Comparison of ENCODE assay signal across 11 cellular contexts in the genomic region with DNA sequence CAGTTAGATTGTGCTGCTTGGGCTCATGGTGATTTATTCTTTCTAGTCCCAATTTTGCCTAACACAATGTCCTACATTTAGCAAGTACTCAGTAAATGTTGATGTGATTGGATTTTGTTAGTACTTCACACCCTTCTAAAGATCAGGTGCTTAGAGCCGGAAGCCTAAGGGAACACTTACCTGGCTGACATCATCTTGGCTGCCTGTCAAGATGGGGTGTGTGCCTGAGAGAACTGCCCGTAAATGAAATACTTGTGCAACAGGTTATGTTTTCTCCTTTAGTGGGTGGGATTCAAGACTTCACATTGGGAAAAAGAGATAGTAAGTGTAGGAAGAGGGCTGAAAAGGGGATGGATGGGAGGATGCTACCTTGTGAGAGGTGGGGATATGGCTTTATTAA.
A peak's percentile ranks its signal among the peaks of the same experiment; 100 is the strongest.
DNase-seq lines count a peak whose midpoint lies in the region; ATAC-seq and TF ChIP-seq lines count a peak whose summit lies in the region.
"Had no signal": no experiment of that assay in that cellular context is flagged by ENCODE, and none has a peak within 500 bp of the region (broad histone marks: within the 10 kb centered on the region; RNA-seq: fewer than 3 reads in every experiment).

No MANE protein-coding gene starts in this region.

- H4K8ac ChIP-seq in mesendoderm (ENCODE audit: low read depth, low read length) = no peak overlapping the region

- no peak overlapping the region for H3K4me2 ChIP-seq in mesendoderm (ENCODE audit: low read length)

- TF ChIP-seq POLR2A in heart left ventricle (IDR thresholded peaks at IDR 0.05) (no peak), breast epithelium (IDR thresholded peaks at IDR 0.05) (no peak)

- H3K4ac ChIP-seq in mesendoderm (ENCODE audit: low read depth, low read length) = no peak overlapping the region

- WGBS in heart left ventricle, 4 donors = 79 to 85% (median 83%) methylated on average over 2 of the region's 2 CpGs
- no CpG with 5 or more reads among the region's 2 CpGs for WGBS in mesendoderm (ENCODE audit: extremely low coverage, insufficient coverage, low lambda C conversion rate)
- 78% methylated on average over 2 of the region's 2 CpGs for whole genome bisulfite sequencing in urinary bladder

- H3K56ac ChIP-seq in mesendoderm (ENCODE audit: low read length) = no peak overlapping the region

- H3K4me3 ChIP-seq in heart left ventricle (no peak overlapping the region), breast epithelium (no peak overlapping the region), mesendoderm (ENCODE audit: low read length) (no peak overlapping the region), urinary bladder (ENCODE audit: low read depth, low read length) (no peak overlapping the region)
- H3K4me3 ChIP-seq: thoracic aorta had no signal

- peaks cover 0 to 22% (median 5%) of the 10 kb centered on the region in 9 donors for H3K36me3 ChIP-seq in heart left ventricle
- H3K36me3 ChIP-seq in breast epithelium = no peaks in the 10 kb centered on the region
- no peaks in the 10 kb centered on the region for H3K36me3 ChIP-seq in mesendoderm (ENCODE audit: control insufficient read depth, insufficient read depth, low read length)
- H3K36me3 ChIP-seq in urinary bladder (ENCODE audit: insufficient read depth) = no peaks in the 10 kb centered on the region
- H3K36me3 ChIP-seq: thoracic aorta had no signal

- intact Hi-C loops in heart left ventricle (cut with DNase I) = loop anchor here in 1 of 10 donors (5.0 kb wide), 1 partner anchor 43 kb away; no protein-coding TSS in a partner anchor
- intact Hi-C loops in left ventricle myocardium superior (cut with micrococcal nuclease) = no loop called here
- intact Hi-C loops in breast epithelium (cut with DNase I; ENCODE audit: low total_unique reads) = loop anchor here (2.0 kb wide), 1 partner anchor 30 kb away; no protein-coding TSS in a partner anchor

- H3K9me3 ChIP-seq in heart left ventricle = no peaks in the 10 kb centered on the region
- no peaks in the 10 kb centered on the region for H3K9me3 ChIP-seq in breast epithelium
- H3K9me3 ChIP-seq: thoracic aorta had no signal

- DNase-seq in heart left ventricle (no peak), left ventricle myocardium superior (no peak), breast epithelium (ENCODE audit: low spot score in 2 of 2) (peak; percentile 82 to 92), mesendoderm (peak; percentile 44), NCI-H524 treated with DMSO at 0.1 percent for 48 hours (lab: John Stamatoyannopoulos, UW) (no peak)
- DNase-seq: activated T-cell treated with anti-CD3 and anti-CD28 coated beads for 4 hours; stimulated activated CD4-positive, alpha-beta T cell treated with anti-CD3 and anti-CD28 coated beads, Interleukin-4, amount 100 ng/mL, for 1 hour had no signal

- H2BK120ac ChIP-seq in mesendoderm (ENCODE audit: low read depth, low read length) = no peak overlapping the region

- H3K23ac ChIP-seq in mesendoderm (ENCODE audit: low read length) = no peak overlapping the region

- H3K79me1 ChIP-seq in mesendoderm (ENCODE audit: low read length) = peaks cover 1% of the 10 kb centered on the region

- H3K27me3 ChIP-seq in heart left ventricle (no peaks in the 10 kb centered on the region), breast epithelium (no peaks in the 10 kb centered on the region), mesendoderm (ENCODE audit: insufficient read depth, low read length, poor library complexity) (no peaks in the 10 kb centered on the region)

- no peak overlapping the region for H4K5ac ChIP-seq in mesendoderm (ENCODE audit: low read length)

- H2BK15ac ChIP-seq in mesendoderm (replicated peaks; ENCODE audit: low read depth) = no peak overlapping the region

- no peak for TF ChIP-seq CTCF in heart left ventricle (IDR thresholded peaks at IDR 0.05)
- no peak for TF ChIP-seq CTCF in breast epithelium (IDR thresholded peaks at IDR 0.05)

- no peak overlapping the region for H3K18ac ChIP-seq in mesendoderm (ENCODE audit: low read length)

- H3K27ac ChIP-seq in heart left ventricle (peak overlapping the region in 7 of 12 donors; percentile 37 to 88 (median 62)), breast epithelium (peak overlapping the region; percentile 87 to 93), mesendoderm (ENCODE audit: low read depth, low read length) (no peak overlapping the region), urinary bladder (ENCODE audit: low read depth) (peak overlapping the region; percentile 34)

- no peaks in the 10 kb centered on the region for H3K79me2 ChIP-seq in mesendoderm (ENCODE audit: control insufficient read depth, insufficient read depth, low read length)

- H3K4me1 ChIP-seq in heart left ventricle (peaks cover 5 to 77% (median 62%) of the 10 kb centered on the region in 12 donors), breast epithelium (peaks cover 11 to 42% of the 10 kb centered on the region in 2 donors), mesendoderm (ENCODE audit: control insufficient read depth, low read depth, low read length) (peaks cover 8% of the 10 kb centered on the region), urinary bladder (ENCODE audit: insufficient read depth) (no peaks in the 10 kb centered on the region)

- H3K9ac ChIP-seq in mesendoderm (ENCODE audit: low read length) = no peak overlapping the region

- H2AK5ac ChIP-seq in mesendoderm (ENCODE audit: low read length) = no peak overlapping the region

- no peak for ATAC-seq in heart left ventricle
- ATAC-seq in left ventricle myocardium superior = no peak
- no peak for ATAC-seq in HG02678 (IDR thresholded peaks at IDR 0.05; ENCODE audit: unreplicated experiment)
- no peak for ATAC-seq in GM21367 (IDR thresholded peaks at IDR 0.05; ENCODE audit: unreplicated experiment)

- no peak overlapping the region for H2BK5ac ChIP-seq in mesendoderm (ENCODE audit: low read length)

Comparison
In these comparisons a context has a peak if more than half of its experiments do, and no peak if none do; other contexts are left out.
1. DNase-seq: peak in breast epithelium (2 of 2) and mesendoderm (single experiment); none in heart left ventricle (0 of 5), left ventricle myocardium superior (single experiment) and NCI-H524 treated with DMSO at 0.1 percent for 48 hours (single experiment).